Comparison of ENCODE assay signal across 11 cellular contexts in genomic region chr19:32642771-32643170, GRCh38. TPM values are rescaled to one million over a fixed set of nuclear protein-coding genes. Genes with fewer than 3 reads are reported as not detected.
DNase-seq lines count a peak whose midpoint lies in the region; ATAC-seq and TF ChIP-seq lines count a peak whose summit lies in the region.
"Had no signal": no experiment of that assay in that cellular context is flagged by ENCODE, and none has a peak within 500 bp of the region (broad histone marks: within the 10 kb centered on the region; RNA-seq: fewer than 3 reads in every experiment).

No MANE protein-coding gene starts in this region.

- no peak for TF ChIP-seq CTCF in vagina (IDR thresholded peaks at IDR 0.05)

- peaks cover 0 to 86% of the 10 kb centered on the region in 2 donors for H3K36me3 ChIP-seq in vagina

- intact Hi-C loops in activated CD4-positive, alpha-beta T cell treated with anti-CD3 and anti-CD28 coated beads for 36 hours (cut with DNase I, micrococcal nuclease) = loop anchor here in 1 of 2 experiments (2.0 kb wide), 1 partner anchor 32 kb away; the partner anchor contains the start of genes ANKRD27 and RGS9BP
- intact Hi-C loops in vagina (cut with DNase I) = no loop called here

- no peak overlapping the region for H3K4me3 Mint-ChIP-seq in activated CD4-positive, alpha-beta T cell treated with anti-CD3 and anti-CD28 coated beads for 36 hours
- H3K4me3 Mint-ChIP-seq in activated T-helper 17 cell treated with anti-CD3 and anti-CD28 coated beads, Interleukin-2, amount 50 U/mL, for 72 hours = peak overlapping the region; percentile 47
- H3K4me3 Mint-ChIP-seq in stimulated activated effector memory CD8-positive, alpha-beta T cell treated with anti-CD3 and anti-CD28 coated beads, Interleukin-12 subunit alpha, Interleukin-12 subunit beta, amount 100 ng/mL, for 72 hours = no peak overlapping the region
- H3K4me3 Mint-ChIP-seq: nephron had no signal

- ATAC-seq in activated CD4-positive, alpha-beta T cell treated with anti-CD3 and anti-CD28 coated beads for 36 hours = peak; percentile 99
- peak; percentile 94 for ATAC-seq in activated T-helper 17 cell treated with anti-CD3 and anti-CD28 coated beads, Interleukin-2, amount 50 U/mL, for 72 hours (replicated peaks)
- peak; percentile 88 for ATAC-seq in stimulated activated effector memory CD8-positive, alpha-beta T cell treated with anti-CD3 and anti-CD28 coated beads, Interleukin-12 subunit alpha, Interleukin-12 subunit beta, amount 100 ng/mL, for 72 hours
- no peak for ATAC-seq in HG02885 (IDR thresholded peaks at IDR 0.05; ENCODE audit: poor library complexity, unreplicated experiment)
- no peak for ATAC-seq in HG03025 (IDR thresholded peaks at IDR 0.05; ENCODE audit: low FRiP score, unreplicated experiment)
- ATAC-seq in GM18873 (IDR thresholded peaks at IDR 0.05; ENCODE audit: low FRiP score, unreplicated experiment) = no peak

- H3K4me3 ChIP-seq in vagina = no peak overlapping the region
- H3K4me3 ChIP-seq: esophagus muscularis mucosa, SJSA1 had no signal

- TF ChIP-seq POLR2A in vagina (IDR thresholded peaks at IDR 0.05) = no peak

- POLR2A ChIA-PET in activated CD4-positive, alpha-beta T cell treated with anti-CD3 and anti-CD28 coated beads for 36 hours (lab: Charles Lee) = no interaction called here

- DNase-seq in activated CD4-positive, alpha-beta T cell treated with anti-CD3 and anti-CD28 coated beads for 36 hours = peak; percentile 84
- peak; percentile 20 to 49 (median 25) for DNase-seq in stimulated activated CD4-positive, alpha-beta T cell treated with anti-CD3 and anti-CD28 coated beads, Interleukin-12 subunit alpha, Interleukin-12 subunit beta, amount 100 ng/mL, for 48 hours (ENCODE audit: low read depth in 2 of 3, low spot score in 1 of 3)
- DNase-seq in stimulated activated effector memory CD8-positive, alpha-beta T cell treated with anti-CD3 and anti-CD28 coated beads, Interleukin-12 subunit alpha, Interleukin-12 subunit beta, amount 100 ng/mL, for 72 hours (ENCODE audit: low spot score in 2 of 2) = no peak
- DNase-seq in vagina (ENCODE audit: extremely low spot score in 2 of 2) = no peak

- no peaks in the 10 kb centered on the region for H3K27me3 Mint-ChIP-seq in activated CD4-positive, alpha-beta T cell treated with anti-CD3 and anti-CD28 coated beads for 36 hours
- H3K27me3 Mint-ChIP-seq in activated T-helper 17 cell treated with anti-CD3 and anti-CD28 coated beads, Interleukin-2, amount 50 U/mL, for 72 hours = no peaks in the 10 kb centered on the region

- CTCF ChIA-PET in activated CD4-positive, alpha-beta T cell treated with anti-CD3 and anti-CD28 coated beads for 36 hours (lab: Charles Lee) = no interaction called here

- H3K4me1 ChIP-seq in vagina = no peaks in the 10 kb centered on the region
- H3K4me1 ChIP-seq: esophagus muscularis mucosa, SJSA1 had no signal

- no peaks in the 10 kb centered on the region for H3K27me3 ChIP-seq in vagina
- H3K27me3 ChIP-seq: esophagus muscularis mucosa, SJSA1 had no signal

- no peaks in the 10 kb centered on the region for H3K9me3 ChIP-seq in vagina
- H3K9me3 ChIP-seq: esophagus muscularis mucosa, SJSA1 had no signal

- H3K27ac Mint-ChIP-seq in activated CD4-positive, alpha-beta T cell treated with anti-CD3 and anti-CD28 coated beads for 36 hours = no peak overlapping the region
- H3K27ac Mint-ChIP-seq in activated T-helper 17 cell treated with anti-CD3 and anti-CD28 coated beads, Interleukin-2, amount 50 U/mL, for 72 hours = peak overlapping the region; percentile 53
- H3K27ac Mint-ChIP-seq in stimulated activated effector memory CD8-positive, alpha-beta T cell treated with anti-CD3 and anti-CD28 coated beads, Interleukin-12 subunit alpha, Interleukin-12 subunit beta, amount 100 ng/mL, for 72 hours = peak overlapping the region; percentile 84
- H3K27ac Mint-ChIP-seq: nephron had no signal

- H3K27ac ChIP-seq in vagina = no peak overlapping the region
- H3K27ac ChIP-seq: esophagus muscularis mucosa, SJSA1 had no signal

- H3K9me3 Mint-ChIP-seq in activated CD4-positive, alpha-beta T cell treated with anti-CD3 and anti-CD28 coated beads for 36 hours (ENCODE audit: low read depth) = no peaks in the 10 kb centered on the region
- no peaks in the 10 kb centered on the region for H3K9me3 Mint-ChIP-seq in activated T-helper 17 cell treated with anti-CD3 and anti-CD28 coated beads, Interleukin-2, amount 50 U/mL, for 72 hours
- H3K9me3 Mint-ChIP-seq in stimulated activated effector memory CD8-positive, alpha-beta T cell treated with anti-CD3 and anti-CD28 coated beads, Interleukin-12 subunit alpha, Interleukin-12 subunit beta, amount 100 ng/mL, for 72 hours = no peaks in the 10 kb centered on the region
- H3K9me3 Mint-ChIP-seq: nephron had no signal

- H3K4me1 Mint-ChIP-seq in activated CD4-positive, alpha-beta T cell treated with anti-CD3 and anti-CD28 coated beads for 36 hours = peaks cover 36% of the 10 kb centered on the region
- H3K4me1 Mint-ChIP-seq in activated T-helper 17 cell treated with anti-CD3 and anti-CD28 coated beads, Interleukin-2, amount 50 U/mL, for 72 hours = peaks cover 9% of the 10 kb centered on the region
- H3K4me1 Mint-ChIP-seq in stimulated activated effector memory CD8-positive, alpha-beta T cell treated with anti-CD3 and anti-CD28 coated beads, Interleukin-12 subunit alpha, Interleukin-12 subunit beta, amount 100 ng/mL, for 72 hours = peaks cover 21% of the 10 kb centered on the region

- H3K36me3 Mint-ChIP-seq in activated CD4-positive, alpha-beta T cell treated with anti-CD3 and anti-CD28 coated beads for 36 hours (ENCODE audit: low read depth) = peaks cover 50% of the 10 kb centered on the region
- H3K36me3 Mint-ChIP-seq in activated T-helper 17 cell treated with anti-CD3 and anti-CD28 coated beads, Interleukin-2, amount 50 U/mL, for 72 hours (ENCODE audit: low read depth) = peaks cover 84% of the 10 kb centered on the region
- peaks cover 82% of the 10 kb centered on the region for H3K36me3 Mint-ChIP-seq in stimulated activated effector memory CD8-positive, alpha-beta T cell treated with anti-CD3 and anti-CD28 coated beads, Interleukin-12 subunit alpha, Interleukin-12 subunit beta, amount 100 ng/mL, for 72 hours

RNA-seq across cellular contexts. Expression of gene ANKRD27, which starts 32.2 kb away (rescaled TPM):
- total RNA-seq in activated CD4-positive, alpha-beta T cell treated with anti-CD3 and anti-CD28 coated beads for 36 hours = 10 to 100 TPM; 36.6 to 37.0 TPM
- 10 to 100 TPM; 31.7 to 40.0 TPM for total RNA-seq in activated T-helper 17 cell treated with anti-CD3 and anti-CD28 coated beads, Interleukin-2, amount 50 U/mL, for 72 hours
- total RNA-seq in vagina = 32.4 TPM

RNA-seq across cellular contexts. Expression of gene RGS9BP, which starts 32.9 kb away (rescaled TPM):
- total RNA-seq in activated CD4-positive, alpha-beta T cell treated with anti-CD3 and anti-CD28 coated beads for 36 hours = under 1 TPM; 0.05 to 0.07 TPM
- total RNA-seq in activated T-helper 17 cell treated with anti-CD3 and anti-CD28 coated beads, Interleukin-2, amount 50 U/mL, for 72 hours = under 1 TPM; 0.48 to 0.93 TPM
- total RNA-seq in vagina = 0.49 TPM

RNA-seq across cellular contexts. Expression of gene NUDT19, which starts 48.9 kb away (rescaled TPM):
- 10 to 100 TPM; 14.7 to 17.7 TPM for total RNA-seq in activated CD4-positive, alpha-beta T cell treated with anti-CD3 and anti-CD28 coated beads for 36 hours
- 10 to 100 TPM; 14.6 to 21.4 TPM for total RNA-seq in activated T-helper 17 cell treated with anti-CD3 and anti-CD28 coated beads, Interleukin-2, amount 50 U/mL, for 72 hours
- total RNA-seq in vagina = 12.5 TPM

Comparison
In these comparisons a context has a peak if more than half of its experiments do, and no peak if none do; other contexts are left out.
1. ATAC-seq: peak in activated CD4-positive, alpha-beta T cell treated with anti-CD3 and anti-CD28 coated beads for 36 hours (single experiment), activated T-helper 17 cell treated with anti-CD3 and anti-CD28 coated beads, Interleukin-2, amount 50 U/mL, for 72 hours (single experiment) and stimulated activated effector memory CD8-positive, alpha-beta T cell treated with anti-CD3 and anti-CD28 coated beads, Interleukin-12 subunit alpha, Interleukin-12 subunit beta, amount 100 ng/mL, for 72 hours (single experiment); none in HG02885 (single experiment), HG03025 (single experiment) and GM18873 (single experiment).
2. DNase-seq: peak in activated CD4-positive, alpha-beta T cell treated with anti-CD3 and anti-CD28 coated beads for 36 hours (single experiment) and stimulated activated CD4-positive, alpha-beta T cell treated with anti-CD3 and anti-CD28 coated beads, Interleukin-12 subunit alpha, Interleukin-12 subunit beta, amount 100 ng/mL, for 48 hours (3 of 3); none in stimulated activated effector memory CD8-positive, alpha-beta T cell treated with anti-CD3 and anti-CD28 coated beads, Interleukin-12 subunit alpha, Interleukin-12 subunit beta, amount 100 ng/mL, for 72 hours (0 of 2) and vagina (0 of 2).